Comparison of ENCODE assay signal across 1 cellular context in genomic region chr17:42275527-42276358, GRCh38.
TF ChIP-seq lines count a peak whose summit lies in the region.

No MANE protein-coding gene starts in this region.

TF ChIP-seq in HEK293, 187 proteins besides CTCF, POLR2A, EP300 and RAD21 (continued from another document):
- TF ChIP-seq PBX3 (CRISPR knock-in tag; IDR thresholded peaks at IDR 0.05) (no peak), ZNF26 (tag by site-specific recombination; IDR thresholded peaks at IDR 0.05) (no peak), ZNF18 (tag by site-specific recombination; IDR thresholded peaks at IDR 0.05) (no peak), ZNF24 (tag by site-specific recombination; IDR thresholded peaks at IDR 0.05) (no peak), EGR2 (tag by site-specific recombination; IDR thresholded peaks at IDR 0.05; ENCODE audit: low read depth) (no peak)
